7 cellular contexts compared by ENCODE assay signal in the genomic region with DNA sequence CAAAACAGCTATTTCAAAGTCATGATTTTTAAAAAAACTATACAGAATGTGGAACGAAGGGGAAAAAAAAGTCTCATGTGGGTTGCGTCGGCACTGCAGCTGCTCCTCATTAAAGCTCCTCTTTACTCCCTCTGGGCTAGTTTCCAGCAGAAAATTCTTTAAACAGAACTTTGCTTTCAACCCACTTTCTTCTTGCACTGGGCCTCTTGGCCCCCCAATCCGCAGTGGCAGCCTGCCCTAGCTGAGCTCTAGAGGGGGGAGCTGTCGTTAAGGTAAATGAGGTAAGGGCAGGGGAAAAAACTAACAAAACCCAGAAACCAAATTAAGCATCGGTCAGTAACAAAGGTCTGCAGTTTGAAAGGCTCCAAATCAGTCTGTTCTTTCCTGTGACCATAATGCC. TPM values are rescaled to one million over a fixed set of nuclear protein-coding genes. Genes with fewer than 3 reads are reported as not detected.
DNase-seq lines count a peak whose midpoint lies in the region; ATAC-seq and TF ChIP-seq lines count a peak whose summit lies in the region.
"Not testable (repeated sequence)": the region's sequence is repeated elsewhere in the genome, so short reads cannot be mapped to it uniquely, and the experiment has no call there.

No MANE protein-coding gene starts in this region.

- not testable (repeated sequence) for H3K27me3 Mint-ChIP-seq in dendritic cell treated with granulocyte-macrophage colony-stimulating factor and Interleukin-4, amounts not matched to agents 40 ng/mL and 50 ng/mL, for 4 days

- H3K36me3 Mint-ChIP-seq in dendritic cell treated with granulocyte-macrophage colony-stimulating factor and Interleukin-4, amounts not matched to agents 40 ng/mL and 50 ng/mL, for 4 days (ENCODE audit: low read depth): not testable (repeated sequence)

- intact Hi-C loops in dendritic cell treated with granulocyte-macrophage colony-stimulating factor and Interleukin-4, amounts not matched to agents 40 ng/mL and 50 ng/mL, for 4 days (cut with micrococcal nuclease); heart right ventricle (cut with DNase I); sciatic nerve (cut with DNase I): not testable (repeated sequence)

- WGBS in heart right ventricle, 2 donors: 0 to 8% methylated on average over 1 to 2 of the region's 6 CpGs
- no CpG with 5 or more reads among the region's 6 CpGs for WGBS in neuronal stem cell (ENCODE audit: extremely low coverage in 2 of 2, insufficient read length in 2 of 2, insufficient replicate concordance in 1 of 2), 2 donors

- not testable (repeated sequence) for H2BK5ac ChIP-seq in neuronal stem cell (ENCODE audit: low read length)

- not testable (repeated sequence) for H3K4me3 ChIP-seq in BLaER1 treated with 17β-estradiol and CSF1 and Interleukin-3, amounts not matched to agents 10 nM and 100 nM; heart right ventricle; neuronal stem cell (ENCODE audit: low read length in 2 of 2)
- peak overlapping the region; percentile 47 for H3K4me3 ChIP-seq in thoracic aorta

- H3K23ac ChIP-seq in neuronal stem cell (ENCODE audit: low read depth, low read length, poor library complexity): not testable (repeated sequence)

- H2AFZ ChIP-seq in neuronal stem cell (ENCODE audit: low read length): not testable (repeated sequence)

- not testable (repeated sequence) for H3K4me1 ChIP-seq in BLaER1 treated with 17β-estradiol and CSF1 and Interleukin-3, amounts not matched to agents 10 nM and 100 nM; heart right ventricle; neuronal stem cell (ENCODE audit: control insufficient read depth in 2 of 2, insufficient read depth in 1 of 2, low read depth in 1 of 2, low read length in 2 of 2); thoracic aorta (ENCODE audit: control insufficient read depth in 1 of 2, low read depth in 2 of 2)

- peak overlapping the region; percentile 39 to 68 (median 52); a peak in 18 of 22 replicates for H3K4me2 ChIP-seq in BLaER1 treated with 17β-estradiol and CSF1 and Interleukin-3, amounts not matched to agents 10 nM and 100 nM
- H3K4me2 ChIP-seq in neuronal stem cell (ENCODE audit: insufficient read depth, low read length, poor library complexity, severe bottlenecking): not testable (repeated sequence)

- not testable (repeated sequence) for ATAC-seq in heart right ventricle; left lobe of liver; sciatic nerve; thoracic aorta (ENCODE audit: insufficient number of reproducible peaks, low FRiP score, low read depth)

- DNase-seq in heart right ventricle: peak; percentile 1 to 10
- peak; percentile 45 for DNase-seq in left lobe of liver (ENCODE audit: low spot score)
- DNase-seq in neuronal stem cell (ENCODE audit: low spot score); thoracic aorta (ENCODE audit: low spot score): not testable (repeated sequence)
- DNase-seq in sciatic nerve (ENCODE audit: low spot score): peak; percentile 48

- not testable (repeated sequence) for H4K20me1 ChIP-seq in BLaER1 treated with 17β-estradiol and CSF1 and Interleukin-3, amounts not matched to agents 10 nM and 100 nM

- not testable (repeated sequence) for H2AK5ac ChIP-seq in neuronal stem cell (ENCODE audit: low read depth, low read length)

- peak overlapping the region in 2 of 11 experiments; percentile 29 to 38; a peak in 2 of 22 replicates for H3K9ac ChIP-seq in BLaER1 treated with 17β-estradiol and CSF1 and Interleukin-3, amounts not matched to agents 10 nM and 100 nM
- H3K9ac ChIP-seq in neuronal stem cell (ENCODE audit: low read depth, low read length, poor library complexity): not testable (repeated sequence)

- peak overlapping the region in 4 of 11 experiments; percentile 35 to 57 (median 47); a peak in 6 of 22 replicates for H3K27ac ChIP-seq in BLaER1 treated with 17β-estradiol and CSF1 and Interleukin-3, amounts not matched to agents 10 nM and 100 nM
- H3K27ac ChIP-seq in heart right ventricle: not testable (repeated sequence)
- H3K27ac ChIP-seq in neuronal stem cell (replicated peaks; ENCODE audit: low read length) (peak overlapping the region; percentile 68), thoracic aorta (peak overlapping the region in 1 of 2 donors; percentile 53)

- not testable (repeated sequence) for H3K4me1 Mint-ChIP-seq in dendritic cell treated with granulocyte-macrophage colony-stimulating factor and Interleukin-4, amounts not matched to agents 40 ng/mL and 50 ng/mL, for 4 days (ENCODE audit: low read depth)

- H3K14ac ChIP-seq in neuronal stem cell (ENCODE audit: low read length): not testable (repeated sequence)

- H3K27me3 ChIP-seq in BLaER1 treated with 17β-estradiol and CSF1 and Interleukin-3, amounts not matched to agents 10 nM and 100 nM; heart right ventricle; neuronal stem cell (ENCODE audit: control insufficient read depth in 3 of 3, insufficient read depth in 3 of 3, low read depth in 1 of 3, low read length in 3 of 3); thoracic aorta (replicated peaks; ENCODE audit: insufficient read depth): not testable (repeated sequence)

- not testable (repeated sequence) for H3K79me1 ChIP-seq in neuronal stem cell (ENCODE audit: low read depth, low read length)

- not testable (repeated sequence) for H4K8ac ChIP-seq in neuronal stem cell (ENCODE audit: low read depth, low read length)

- H3K9me3 ChIP-seq in BLaER1 treated with 17β-estradiol and CSF1 and Interleukin-3, amounts not matched to agents 10 nM and 100 nM (replicated peaks in 1 of 11); heart right ventricle; neuronal stem cell (replicated peaks in 1 of 2; ENCODE audit: control insufficient read depth in 2 of 2, insufficient read depth in 1 of 2, low read depth in 1 of 2, low read length in 2 of 2); thoracic aorta: not testable (repeated sequence)

- not testable (repeated sequence) for H4K91ac ChIP-seq in neuronal stem cell (ENCODE audit: low read depth, low read length, poor library complexity)

- not testable (repeated sequence) for H3K18ac ChIP-seq in neuronal stem cell (ENCODE audit: low read length)

- peak overlapping the region; percentile 32 for H3K4me3 Mint-ChIP-seq in dendritic cell treated with granulocyte-macrophage colony-stimulating factor and Interleukin-4, amounts not matched to agents 40 ng/mL and 50 ng/mL, for 4 days

- H2BK120ac ChIP-seq in neuronal stem cell (ENCODE audit: low read depth, low read length): not testable (repeated sequence)

- H3K4ac ChIP-seq in neuronal stem cell (ENCODE audit: low read length): not testable (repeated sequence)

- H3K9me3 Mint-ChIP-seq in dendritic cell treated with granulocyte-macrophage colony-stimulating factor and Interleukin-4, amounts not matched to agents 40 ng/mL and 50 ng/mL, for 4 days: not testable (repeated sequence)

- not testable (repeated sequence) for TF ChIP-seq CTCF in heart right ventricle (IDR thresholded peaks at IDR 0.05); thoracic aorta (IDR thresholded peaks at IDR 0.05)

- H3K36me3 ChIP-seq in BLaER1 treated with 17β-estradiol and CSF1 and Interleukin-3, amounts not matched to agents 10 nM and 100 nM; heart right ventricle; neuronal stem cell (replicated peaks in 1 of 2; ENCODE audit: control insufficient read depth in 2 of 2, insufficient read depth in 2 of 2, low read length in 2 of 2); thoracic aorta: not testable (repeated sequence)

- H2BK15ac ChIP-seq in neuronal stem cell (ENCODE audit: low read length): not testable (repeated sequence)

- not testable (repeated sequence) for H2BK12ac ChIP-seq in neuronal stem cell (ENCODE audit: low read length)

- not testable (repeated sequence) for H3K27ac Mint-ChIP-seq in dendritic cell treated with granulocyte-macrophage colony-stimulating factor and Interleukin-4, amounts not matched to agents 40 ng/mL and 50 ng/mL, for 4 days

RNA-seq across cellular contexts. Expression of a gene that starts 29.6 kb away (rescaled TPM):
- total RNA-seq in heart right ventricle: 10 to 100 TPM in 4 of 10 donors, 1 to 10 TPM in 6; 4.1 to 16.6 (median 9.4) TPM
- polyA plus RNA-seq in heart right ventricle: 1 to 10 TPM; 5.3 to 8.2 TPM
- total RNA-seq in left lobe of liver: 21.6 TPM
- 4.1 TPM for polyA plus RNA-seq in neuronal stem cell (2013, experiment 1 of 2)
- 3.9 TPM for polyA plus RNA-seq in neuronal stem cell (2013, experiment 2 of 2)
- 60.5 TPM for total RNA-seq in sciatic nerve
- total RNA-seq in thoracic aorta: 10 to 100 TPM; 35.8 to 52.5 TPM
